18 cellular contexts compared by ENCODE assay signal in genomic region chr1:20652300-20652699, GRCh38.
"Had no signal": no experiment of that assay in that cellular context is flagged by ENCODE, and none has a peak within 500 bp of the region (broad histone marks: within the 10 kb centered on the region; RNA-seq: fewer than 3 reads in every experiment).

No MANE protein-coding gene starts in this region.

- H3K9me3 Mint-ChIP-seq: dendritic cell treated with granulocyte-macrophage colony-stimulating factor and Interleukin-4, amounts not matched to agents 40 ng/mL and 50 ng/mL, for 4 days; endodermal cell; mesothelial cell of epicardium; natural killer cell treated with Interleukin-12 subunit alpha and Interleukin-12 subunit beta and Interleukin-15 and Interleukin-18, amount 100 ng/mL, for 72 hours; stimulated activated effector memory CD8-positive, alpha-beta T cell treated with anti-CD3 and anti-CD28 coated beads, Interleukin-12 subunit alpha, Interleukin-12 subunit beta, amount 100 ng/mL, for 72 hours had no signal

- H3K4me3 Mint-ChIP-seq: dendritic cell treated with granulocyte-macrophage colony-stimulating factor and Interleukin-4, amounts not matched to agents 40 ng/mL and 50 ng/mL, for 4 days; endodermal cell; mesothelial cell of epicardium; natural killer cell treated with Interleukin-12 subunit alpha and Interleukin-12 subunit beta and Interleukin-15 and Interleukin-18, amount 100 ng/mL, for 72 hours; stimulated activated effector memory CD8-positive, alpha-beta T cell treated with anti-CD3 and anti-CD28 coated beads, Interleukin-12 subunit alpha, Interleukin-12 subunit beta, amount 100 ng/mL, for 72 hours had no signal

- H3K27ac ChIP-seq: heart left ventricle, psoas muscle, right lobe of liver, tibial artery, upper lobe of left lung, vagina had no signal

- DNase-seq: endodermal cell; hippocampal formation; psoas muscle; retina; stimulated activated CD4-positive, alpha-beta T cell treated with anti-CD3 and anti-CD28 coated beads, Interleukin-4, amount 100 ng/mL, for 1 hour; stimulated activated CD8-positive, alpha-beta memory T cell treated with anti-CD3 and anti-CD28 coated beads, Interleukin-4, amount 100 ng/mL, for 48 hours; stimulated activated naive CD8-positive, alpha-beta T cell treated with anti-CD3 and anti-CD28 coated beads, Interleukin-15, Interleukin-2, amounts not matched to agents 100 U/mL and 50 U/mL, for 24 hours; tibial artery; upper lobe of left lung had no signal

- H3K4me3 ChIP-seq: heart left ventricle, psoas muscle, right lobe of liver, tibial artery, upper lobe of left lung, vagina had no signal

- H3K27me3 Mint-ChIP-seq: dendritic cell treated with granulocyte-macrophage colony-stimulating factor and Interleukin-4, amounts not matched to agents 40 ng/mL and 50 ng/mL, for 4 days; natural killer cell treated with Interleukin-12 subunit alpha and Interleukin-12 subunit beta and Interleukin-15 and Interleukin-18, amount 100 ng/mL, for 72 hours had no signal

- ATAC-seq: natural killer cell treated with Interleukin-12 subunit alpha and Interleukin-12 subunit beta and Interleukin-15 and Interleukin-18, amount 100 ng/mL, for 72 hours; psoas muscle; right lobe of liver; stimulated activated effector memory CD8-positive, alpha-beta T cell treated with anti-CD3 and anti-CD28 coated beads, Interleukin-12 subunit alpha, Interleukin-12 subunit beta, amount 100 ng/mL, for 72 hours; stimulated activated naive CD8-positive, alpha-beta T cell treated with anti-CD3 and anti-CD28 coated beads, Interleukin-15, Interleukin-2, amounts not matched to agents 100 U/mL and 50 U/mL, for 24 hours had no signal

- H3K4me1 ChIP-seq: right lobe of liver, upper lobe of left lung, vagina had no signal

- H3K4me1 Mint-ChIP-seq: endodermal cell, mesothelial cell of epicardium had no signal

- H3K27ac Mint-ChIP-seq: dendritic cell treated with granulocyte-macrophage colony-stimulating factor and Interleukin-4, amounts not matched to agents 40 ng/mL and 50 ng/mL, for 4 days; mesothelial cell of epicardium; natural killer cell treated with Interleukin-12 subunit alpha and Interleukin-12 subunit beta and Interleukin-15 and Interleukin-18, amount 100 ng/mL, for 72 hours had no signal

- FAIRE-seq: colon, frontal cortex had no signal

- H3K27me3 ChIP-seq: heart left ventricle, right lobe of liver, tibial artery, upper lobe of left lung, vagina had no signal

- H3K9me3 ChIP-seq: heart left ventricle, psoas muscle, right lobe of liver, tibial artery, upper lobe of left lung, vagina had no signal
